ENCODE assay signal across 1 cellular context in genomic region chr3:126982522-126983175, GRCh38.
TF ChIP-seq lines count a peak whose summit lies in the region.

PLXNA1 (plus strand) TSS chr3:126983115; CDS start chr3:126988594, 5,479 bp downstream.

TF ChIP-seq in HepG2, 621 proteins besides CTCF, POLR2A, EP300 and RAD21 (continued from another document and continues in another):
- no peak for TF ChIP-seq ZHX2 (IDR thresholded peaks at IDR 0.05; ENCODE audit: low read depth)
- TF ChIP-seq ZHX2 (CRISPR knock-in tag; IDR thresholded peaks at IDR 0.05; ENCODE audit: borderline replicate concordance): no peak
- TF ChIP-seq DDIT3 (CRISPR knock-in tag; IDR thresholded peaks at IDR 0.05): no peak
- TF ChIP-seq ZSCAN21 (CRISPR knock-in tag; IDR thresholded peaks at IDR 0.05; ENCODE audit: borderline replicate concordance): peak; percentile 50; the same call in 1 of the 2 replicates
- no peak for TF ChIP-seq ZBTB4 (CRISPR knock-in tag; IDR thresholded peaks at IDR 0.05; ENCODE audit: borderline replicate concordance)
- no peak for TF ChIP-seq ZC3H4 (CRISPR knock-in tag; IDR thresholded peaks at IDR 0.05; ENCODE audit: borderline replicate concordance)
- TF ChIP-seq CENPX (CRISPR knock-in tag; IDR thresholded peaks at IDR 0.05): no peak
- no peak for TF ChIP-seq PRPF4 (IDR thresholded peaks at IDR 0.05; ENCODE audit: low read depth, low read length, poor library complexity, severe bottlenecking)
- peak; percentile 63 for TF ChIP-seq HOXA3 (CRISPR knock-in tag; IDR thresholded peaks at IDR 0.05)
- no peak for TF ChIP-seq HOXA9 (CRISPR knock-in tag; IDR thresholded peaks at IDR 0.05; ENCODE audit: borderline replicate concordance)
- no peak for TF ChIP-seq ZBTB37 (CRISPR knock-in tag; IDR thresholded peaks at IDR 0.05)
- TF ChIP-seq ZNF354B (CRISPR knock-in tag; IDR thresholded peaks at IDR 0.05): no peak
- TF ChIP-seq ONECUT2 (CRISPR knock-in tag; IDR thresholded peaks at IDR 0.05): 0 out of 2 replicates have a peak, but pooled peaks have one; percentile 16
- TF ChIP-seq ZNF550 (CRISPR knock-in tag; IDR thresholded peaks at IDR 0.05; ENCODE audit: borderline replicate concordance): no peak
- TF ChIP-seq BCLAF1 (IDR thresholded peaks at IDR 0.05): no peak
- no peak for TF ChIP-seq KLF11 (CRISPR knock-in tag; IDR thresholded peaks at IDR 0.05)
- no peak for TF ChIP-seq ARNT (IDR thresholded peaks at IDR 0.05)
- no peak for TF ChIP-seq ZNF292 (CRISPR knock-in tag; IDR thresholded peaks at IDR 0.05; ENCODE audit: borderline replicate concordance, low read depth)
- no peak for TF ChIP-seq ZNF160 (CRISPR knock-in tag; IDR thresholded peaks at IDR 0.05)
- no peak for TF ChIP-seq NFAT5 (CRISPR knock-in tag; IDR thresholded peaks at IDR 0.05)
- no peak for TF ChIP-seq RBAK (CRISPR knock-in tag; IDR thresholded peaks at IDR 0.05)
- TF ChIP-seq KLF9 (CRISPR knock-in tag; IDR thresholded peaks at IDR 0.05; ENCODE audit: low read depth): no peak
- TF ChIP-seq ZNF432 (CRISPR knock-in tag; IDR thresholded peaks at IDR 0.05; ENCODE audit: borderline replicate concordance): no peak
- no peak for TF ChIP-seq ZUFSP (CRISPR knock-in tag; IDR thresholded peaks at IDR 0.05; ENCODE audit: borderline replicate concordance)
- peak; percentile 68 for TF ChIP-seq ZFY (CRISPR knock-in tag; IDR thresholded peaks at IDR 0.05)
- TF ChIP-seq PITX1 (CRISPR knock-in tag; IDR thresholded peaks at IDR 0.05): no peak
- no peak for TF ChIP-seq LBX2 (CRISPR knock-in tag; IDR thresholded peaks at IDR 0.05; ENCODE audit: borderline replicate concordance)
- TF ChIP-seq ZNF652 (CRISPR knock-in tag; IDR thresholded peaks at IDR 0.05; ENCODE audit: borderline replicate concordance, low read depth): no peak
- no peak for TF ChIP-seq KLF15 (CRISPR knock-in tag; IDR thresholded peaks at IDR 0.05; ENCODE audit: borderline replicate concordance)
- TF ChIP-seq ZZZ3 (CRISPR knock-in tag; IDR thresholded peaks at IDR 0.05; ENCODE audit: borderline replicate concordance): no peak
- peak; percentile 56; the same call in 1 of the 2 replicates for TF ChIP-seq HBP1 (CRISPR knock-in tag; IDR thresholded peaks at IDR 0.05; ENCODE audit: low read depth)
- TF ChIP-seq MYC (CRISPR knock-in tag; IDR thresholded peaks at IDR 0.05; ENCODE audit: borderline replicate concordance): peak; percentile 75
- no peak for TF ChIP-seq ZNF20 (CRISPR knock-in tag; IDR thresholded peaks at IDR 0.05)
- TF ChIP-seq ZNF496 (CRISPR knock-in tag; IDR thresholded peaks at IDR 0.05; ENCODE audit: insufficient replicate concordance): no peak
